ENCODE assay signal across 1 cellular context in the genomic region with DNA sequence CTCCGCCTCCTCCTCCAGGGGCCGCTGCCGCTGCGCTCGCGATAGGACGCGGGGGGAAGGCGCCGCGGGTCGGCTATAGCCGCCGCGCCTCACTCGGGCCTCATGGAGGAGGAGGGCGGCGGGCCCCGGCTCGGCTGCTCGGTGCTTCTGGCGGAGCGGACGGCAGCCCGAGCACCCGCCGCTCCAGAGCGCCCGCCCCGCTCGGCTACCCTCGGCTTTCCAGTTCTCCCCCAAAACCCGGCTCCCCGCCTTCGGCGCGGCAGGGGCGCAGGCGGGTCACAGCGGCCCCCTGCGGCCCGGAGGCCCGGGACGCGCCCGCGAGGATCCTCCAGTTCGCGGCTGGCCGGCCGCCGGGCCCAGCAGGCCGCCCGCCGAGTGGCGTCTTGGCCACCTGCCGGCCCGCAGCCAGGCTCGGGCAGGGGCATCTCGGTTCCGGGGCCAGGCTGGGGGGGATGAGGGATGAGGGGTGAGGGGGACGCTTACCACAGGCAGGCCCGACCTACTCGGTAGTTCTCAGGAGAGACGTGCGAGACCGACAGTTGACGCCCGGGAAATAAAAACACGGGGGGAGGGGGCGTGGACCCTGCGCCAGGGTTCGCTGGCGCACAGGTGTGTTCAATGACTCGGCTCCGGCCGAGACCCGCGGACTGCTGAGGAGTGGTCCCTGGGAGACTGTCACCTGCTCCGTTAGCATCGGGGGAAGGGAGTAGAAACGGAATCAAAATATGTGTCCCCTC.
TF ChIP-seq lines count a peak whose summit lies in the region.

A gene with protein sequence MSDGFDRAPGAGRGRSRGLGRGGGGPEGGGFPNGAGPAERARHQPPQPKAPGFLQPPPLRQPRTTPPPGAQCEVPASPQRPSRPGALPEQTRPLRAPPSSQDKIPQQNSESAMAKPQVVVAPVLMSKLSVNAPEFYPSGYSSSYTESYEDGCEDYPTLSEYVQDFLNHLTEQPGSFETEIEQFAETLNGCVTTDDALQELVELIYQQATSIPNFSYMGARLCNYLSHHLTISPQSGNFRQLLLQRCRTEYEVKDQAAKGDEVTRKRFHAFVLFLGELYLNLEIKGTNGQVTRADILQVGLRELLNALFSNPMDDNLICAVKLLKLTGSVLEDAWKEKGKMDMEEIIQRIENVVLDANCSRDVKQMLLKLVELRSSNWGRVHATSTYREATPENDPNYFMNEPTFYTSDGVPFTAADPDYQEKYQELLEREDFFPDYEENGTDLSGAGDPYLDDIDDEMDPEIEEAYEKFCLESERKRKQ (minus strand): TSS at position 221 of the 737 bp plus-strand sequence. CDS start 231 bp downstream, outside the sequence.

TF ChIP-seq in K562, 482 proteins besides CTCF, POLR2A, EP300 and RAD21 (continued from another document and continues in another):
- TF ChIP-seq, protein P1, sequence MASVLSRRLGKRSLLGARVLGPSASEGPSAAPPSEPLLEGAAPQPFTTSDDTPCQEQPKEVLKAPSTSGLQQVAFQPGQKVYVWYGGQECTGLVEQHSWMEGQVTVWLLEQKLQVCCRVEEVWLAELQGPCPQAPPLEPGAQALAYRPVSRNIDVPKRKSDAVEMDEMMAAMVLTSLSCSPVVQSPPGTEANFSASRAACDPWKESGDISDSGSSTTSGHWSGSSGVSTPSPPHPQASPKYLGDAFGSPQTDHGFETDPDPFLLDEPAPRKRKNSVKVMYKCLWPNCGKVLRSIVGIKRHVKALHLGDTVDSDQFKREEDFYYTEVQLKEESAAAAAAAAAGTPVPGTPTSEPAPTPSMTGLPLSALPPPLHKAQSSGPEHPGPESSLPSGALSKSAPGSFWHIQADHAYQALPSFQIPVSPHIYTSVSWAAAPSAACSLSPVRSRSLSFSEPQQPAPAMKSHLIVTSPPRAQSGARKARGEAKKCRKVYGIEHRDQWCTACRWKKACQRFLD (CRISPR knock-in tag; IDR thresholded peaks at IDR 0.05) = peak; percentile 36; the same call in 1 of the 2 replicates
- TF ChIP-seq BRCA1 (IDR thresholded peaks at IDR 0.05) (no peak), BRCA1 (CRISPR knock-in tag; IDR thresholded peaks at IDR 0.05) (no peak), GTF2A2 (tag; IDR thresholded peaks at IDR 0.05) (peak; percentile 41; the same call in 1 of the 2 replicates), ELF2 (CRISPR knock-in tag; IDR thresholded peaks at IDR 0.05) (peak; percentile 68; the same call in 1 of the 2 replicates), OTX1 (CRISPR knock-in tag; IDR thresholded peaks at IDR 0.05) (0 out of 2 replicates have a peak, but pooled peaks have one; percentile 63), NEUROD1 (IDR thresholded peaks at IDR 0.05; ENCODE audit: borderline replicate concordance, low read depth, low read length, partially characterized antibody) (peak; percentile 52), POLR3G (IDR thresholded peaks at IDR 0.05; ENCODE audit: extremely low read depth, insufficient read length, insufficient replicate concordance) (no peak), CBFB (CRISPR knock-in tag; IDR thresholded peaks at IDR 0.05) (0 out of 2 replicates have a peak, but pooled peaks have one; percentile 64), ZBTB1 (CRISPR knock-in tag; IDR thresholded peaks at IDR 0.05; ENCODE audit: borderline replicate concordance, low read depth) (no peak), SIN3B (IDR thresholded peaks at IDR 0.05; ENCODE audit: low read depth) (peak; percentile 88), ATF1 (CRISPR knock-in tag; IDR thresholded peaks at IDR 0.05) (no peak), ATF1 (tag; IDR thresholded peaks at IDR 0.05) (peak; percentile 66), HNRNPK (IDR thresholded peaks at IDR 0.05; ENCODE audit: low read depth, low read length, poor library complexity, severe bottlenecking) (peak; percentile 56), TGIF2 (CRISPR knock-in tag; IDR thresholded peaks at IDR 0.05) (no peak), NELFE (IDR thresholded peaks at IDR 0.05; ENCODE audit: insufficient read depth, insufficient read length) (no peak), MTA3 (IDR thresholded peaks at IDR 0.05; ENCODE audit: borderline replicate concordance) (peak; percentile 74), ZFP1 (CRISPR knock-in tag; IDR thresholded peaks at IDR 0.05) (no peak), RBM17 (IDR thresholded peaks at IDR 0.05; ENCODE audit: borderline replicate concordance, low read depth, low read length) (no peak)
- TF ChIP-seq, protein P2, sequence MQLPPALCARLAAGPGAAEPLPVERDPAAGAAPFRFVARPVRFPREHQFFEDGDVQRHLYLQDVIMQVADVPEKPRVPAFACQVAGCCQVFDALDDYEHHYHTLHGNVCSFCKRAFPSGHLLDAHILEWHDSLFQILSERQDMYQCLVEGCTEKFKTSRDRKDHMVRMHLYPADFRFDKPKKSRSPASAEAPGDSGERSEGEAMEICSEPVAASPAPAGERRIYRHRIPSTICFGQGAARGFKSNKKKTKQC (CRISPR knock-in tag; IDR thresholded peaks at IDR 0.05) = no peak; the same call in 1 of the 2 replicates
- TF ChIP-seq, protein P3, sequence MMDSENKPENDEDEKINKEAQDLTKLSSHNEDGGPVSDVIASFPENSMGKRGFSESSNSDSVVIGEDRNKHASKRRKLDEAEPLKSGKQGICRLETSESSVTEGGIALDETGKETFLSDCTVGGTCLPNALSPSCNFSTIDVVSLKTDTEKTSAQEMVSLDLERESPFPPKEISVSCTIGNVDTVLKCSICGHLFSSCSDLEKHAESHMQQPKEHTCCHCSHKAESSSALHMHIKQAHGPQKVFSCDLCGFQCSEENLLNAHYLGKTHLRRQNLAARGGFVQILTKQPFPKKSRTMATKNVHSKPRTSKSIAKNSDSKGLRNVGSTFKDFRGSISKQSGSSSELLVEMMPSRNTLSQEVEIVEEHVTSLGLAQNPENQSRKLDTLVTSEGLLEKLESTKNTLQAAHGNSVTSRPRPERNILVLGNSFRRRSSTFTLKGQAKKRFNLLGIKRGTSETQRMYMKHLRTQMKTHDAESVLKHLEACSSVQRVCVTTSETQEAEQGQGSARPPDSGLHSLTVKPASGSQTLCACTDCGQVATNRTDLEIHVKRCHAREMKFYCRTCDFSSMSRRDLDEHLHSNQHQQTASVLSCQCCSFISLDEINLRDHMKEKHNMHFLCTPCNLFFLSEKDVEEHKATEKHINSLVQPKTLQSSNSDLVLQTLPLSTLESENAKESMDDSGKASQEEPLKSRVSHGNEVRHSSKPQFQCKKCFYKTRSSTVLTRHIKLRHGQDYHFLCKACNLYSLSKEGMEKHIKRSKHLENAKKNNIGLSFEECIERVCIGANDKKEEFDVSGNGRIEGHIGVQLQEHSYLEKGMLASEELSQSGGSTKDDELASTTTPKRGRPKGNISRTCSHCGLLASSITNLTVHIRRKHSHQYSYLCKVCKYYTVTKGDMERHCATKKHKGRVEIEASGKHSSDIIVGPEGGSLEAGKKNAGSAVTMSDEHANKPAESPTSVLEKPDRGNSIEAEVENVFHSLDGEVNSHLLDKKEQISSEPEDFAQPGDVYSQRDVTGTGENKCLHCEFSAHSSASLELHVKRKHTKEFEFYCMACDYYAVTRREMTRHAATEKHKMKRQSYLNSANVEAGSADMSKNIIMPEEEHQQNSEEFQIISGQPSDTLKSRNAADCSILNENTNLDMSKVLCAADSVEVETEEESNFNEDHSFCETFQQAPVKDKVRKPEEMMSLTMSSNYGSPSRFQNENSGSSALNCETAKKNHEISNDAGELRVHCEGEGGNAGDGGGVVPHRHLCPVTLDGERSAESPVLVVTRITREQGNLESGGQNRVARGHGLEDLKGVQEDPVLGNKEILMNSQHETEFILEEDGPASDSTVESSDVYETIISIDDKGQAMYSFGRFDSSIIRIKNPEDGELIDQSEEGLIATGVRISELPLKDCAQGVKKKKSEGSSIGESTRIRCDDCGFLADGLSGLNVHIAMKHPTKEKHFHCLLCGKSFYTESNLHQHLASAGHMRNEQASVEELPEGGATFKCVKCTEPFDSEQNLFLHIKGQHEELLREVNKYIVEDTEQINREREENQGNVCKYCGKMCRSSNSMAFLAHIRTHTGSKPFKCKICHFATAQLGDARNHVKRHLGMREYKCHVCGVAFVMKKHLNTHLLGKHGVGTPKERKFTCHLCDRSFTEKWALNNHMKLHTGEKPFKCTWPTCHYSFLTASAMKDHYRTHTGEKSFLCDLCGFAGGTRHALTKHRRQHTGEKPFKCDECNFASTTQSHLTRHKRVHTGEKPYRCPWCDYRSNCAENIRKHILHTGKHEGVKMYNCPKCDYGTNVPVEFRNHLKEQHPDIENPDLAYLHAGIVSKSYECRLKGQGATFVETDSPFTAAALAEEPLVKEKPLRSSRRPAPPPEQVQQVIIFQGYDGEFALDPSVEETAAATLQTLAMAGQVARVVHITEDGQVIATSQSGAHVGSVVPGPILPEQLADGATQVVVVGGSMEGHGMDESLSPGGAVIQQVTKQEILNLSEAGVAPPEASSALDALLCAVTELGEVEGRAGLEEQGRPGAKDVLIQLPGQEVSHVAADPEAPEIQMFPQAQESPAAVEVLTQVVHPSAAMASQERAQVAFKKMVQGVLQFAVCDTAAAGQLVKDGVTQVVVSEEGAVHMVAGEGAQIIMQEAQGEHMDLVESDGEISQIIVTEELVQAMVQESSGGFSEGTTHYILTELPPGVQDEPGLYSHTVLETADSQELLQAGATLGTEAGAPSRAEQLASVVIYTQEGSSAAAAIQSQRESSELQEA (IDR thresholded peaks at IDR 0.05; ENCODE audit: low read depth) = no peak
- TF ChIP-seq, protein P4, sequence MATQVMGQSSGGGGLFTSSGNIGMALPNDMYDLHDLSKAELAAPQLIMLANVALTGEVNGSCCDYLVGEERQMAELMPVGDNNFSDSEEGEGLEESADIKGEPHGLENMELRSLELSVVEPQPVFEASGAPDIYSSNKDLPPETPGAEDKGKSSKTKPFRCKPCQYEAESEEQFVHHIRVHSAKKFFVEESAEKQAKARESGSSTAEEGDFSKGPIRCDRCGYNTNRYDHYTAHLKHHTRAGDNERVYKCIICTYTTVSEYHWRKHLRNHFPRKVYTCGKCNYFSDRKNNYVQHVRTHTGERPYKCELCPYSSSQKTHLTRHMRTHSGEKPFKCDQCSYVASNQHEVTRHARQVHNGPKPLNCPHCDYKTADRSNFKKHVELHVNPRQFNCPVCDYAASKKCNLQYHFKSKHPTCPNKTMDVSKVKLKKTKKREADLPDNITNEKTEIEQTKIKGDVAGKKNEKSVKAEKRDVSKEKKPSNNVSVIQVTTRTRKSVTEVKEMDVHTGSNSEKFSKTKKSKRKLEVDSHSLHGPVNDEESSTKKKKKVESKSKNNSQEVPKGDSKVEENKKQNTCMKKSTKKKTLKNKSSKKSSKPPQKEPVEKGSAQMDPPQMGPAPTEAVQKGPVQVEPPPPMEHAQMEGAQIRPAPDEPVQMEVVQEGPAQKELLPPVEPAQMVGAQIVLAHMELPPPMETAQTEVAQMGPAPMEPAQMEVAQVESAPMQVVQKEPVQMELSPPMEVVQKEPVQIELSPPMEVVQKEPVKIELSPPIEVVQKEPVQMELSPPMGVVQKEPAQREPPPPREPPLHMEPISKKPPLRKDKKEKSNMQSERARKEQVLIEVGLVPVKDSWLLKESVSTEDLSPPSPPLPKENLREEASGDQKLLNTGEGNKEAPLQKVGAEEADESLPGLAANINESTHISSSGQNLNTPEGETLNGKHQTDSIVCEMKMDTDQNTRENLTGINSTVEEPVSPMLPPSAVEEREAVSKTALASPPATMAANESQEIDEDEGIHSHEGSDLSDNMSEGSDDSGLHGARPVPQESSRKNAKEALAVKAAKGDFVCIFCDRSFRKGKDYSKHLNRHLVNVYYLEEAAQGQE (CRISPR knock-in tag; IDR thresholded peaks at IDR 0.05; ENCODE audit: low read depth) = peak; percentile 55
- TF ChIP-seq, protein P5, sequence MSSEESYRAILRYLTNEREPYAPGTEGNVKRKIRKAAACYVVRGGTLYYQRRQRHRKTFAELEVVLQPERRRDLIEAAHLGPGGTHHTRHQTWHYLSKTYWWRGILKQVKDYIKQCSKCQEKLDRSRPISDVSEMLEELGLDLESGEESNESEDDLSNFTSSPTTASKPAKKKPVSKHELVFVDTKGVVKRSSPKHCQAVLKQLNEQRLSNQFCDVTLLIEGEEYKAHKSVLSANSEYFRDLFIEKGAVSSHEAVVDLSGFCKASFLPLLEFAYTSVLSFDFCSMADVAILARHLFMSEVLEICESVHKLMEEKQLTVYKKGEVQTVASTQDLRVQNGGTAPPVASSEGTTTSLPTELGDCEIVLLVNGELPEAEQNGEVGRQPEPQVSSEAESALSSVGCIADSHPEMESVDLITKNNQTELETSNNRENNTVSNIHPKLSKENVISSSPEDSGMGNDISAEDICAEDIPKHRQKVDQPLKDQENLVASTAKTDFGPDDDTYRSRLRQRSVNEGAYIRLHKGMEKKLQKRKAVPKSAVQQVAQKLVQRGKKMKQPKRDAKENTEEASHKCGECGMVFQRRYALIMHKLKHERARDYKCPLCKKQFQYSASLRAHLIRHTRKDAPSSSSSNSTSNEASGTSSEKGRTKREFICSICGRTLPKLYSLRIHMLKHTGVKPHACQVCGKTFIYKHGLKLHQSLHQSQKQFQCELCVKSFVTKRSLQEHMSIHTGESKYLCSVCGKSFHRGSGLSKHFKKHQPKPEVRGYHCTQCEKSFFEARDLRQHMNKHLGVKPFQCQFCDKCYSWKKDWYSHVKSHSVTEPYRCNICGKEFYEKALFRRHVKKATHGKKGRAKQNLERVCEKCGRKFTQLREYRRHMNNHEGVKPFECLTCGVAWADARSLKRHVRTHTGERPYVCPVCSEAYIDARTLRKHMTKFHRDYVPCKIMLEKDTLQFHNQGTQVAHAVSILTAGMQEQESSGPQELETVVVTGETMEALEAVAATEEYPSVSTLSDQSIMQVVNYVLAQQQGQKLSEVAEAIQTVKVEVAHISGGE (CRISPR knock-in tag; IDR thresholded peaks at IDR 0.05) = peak in 1 of 3 experiments; percentile 73; a peak in 2 of 6 replicates
- TF ChIP-seq, protein P6, sequence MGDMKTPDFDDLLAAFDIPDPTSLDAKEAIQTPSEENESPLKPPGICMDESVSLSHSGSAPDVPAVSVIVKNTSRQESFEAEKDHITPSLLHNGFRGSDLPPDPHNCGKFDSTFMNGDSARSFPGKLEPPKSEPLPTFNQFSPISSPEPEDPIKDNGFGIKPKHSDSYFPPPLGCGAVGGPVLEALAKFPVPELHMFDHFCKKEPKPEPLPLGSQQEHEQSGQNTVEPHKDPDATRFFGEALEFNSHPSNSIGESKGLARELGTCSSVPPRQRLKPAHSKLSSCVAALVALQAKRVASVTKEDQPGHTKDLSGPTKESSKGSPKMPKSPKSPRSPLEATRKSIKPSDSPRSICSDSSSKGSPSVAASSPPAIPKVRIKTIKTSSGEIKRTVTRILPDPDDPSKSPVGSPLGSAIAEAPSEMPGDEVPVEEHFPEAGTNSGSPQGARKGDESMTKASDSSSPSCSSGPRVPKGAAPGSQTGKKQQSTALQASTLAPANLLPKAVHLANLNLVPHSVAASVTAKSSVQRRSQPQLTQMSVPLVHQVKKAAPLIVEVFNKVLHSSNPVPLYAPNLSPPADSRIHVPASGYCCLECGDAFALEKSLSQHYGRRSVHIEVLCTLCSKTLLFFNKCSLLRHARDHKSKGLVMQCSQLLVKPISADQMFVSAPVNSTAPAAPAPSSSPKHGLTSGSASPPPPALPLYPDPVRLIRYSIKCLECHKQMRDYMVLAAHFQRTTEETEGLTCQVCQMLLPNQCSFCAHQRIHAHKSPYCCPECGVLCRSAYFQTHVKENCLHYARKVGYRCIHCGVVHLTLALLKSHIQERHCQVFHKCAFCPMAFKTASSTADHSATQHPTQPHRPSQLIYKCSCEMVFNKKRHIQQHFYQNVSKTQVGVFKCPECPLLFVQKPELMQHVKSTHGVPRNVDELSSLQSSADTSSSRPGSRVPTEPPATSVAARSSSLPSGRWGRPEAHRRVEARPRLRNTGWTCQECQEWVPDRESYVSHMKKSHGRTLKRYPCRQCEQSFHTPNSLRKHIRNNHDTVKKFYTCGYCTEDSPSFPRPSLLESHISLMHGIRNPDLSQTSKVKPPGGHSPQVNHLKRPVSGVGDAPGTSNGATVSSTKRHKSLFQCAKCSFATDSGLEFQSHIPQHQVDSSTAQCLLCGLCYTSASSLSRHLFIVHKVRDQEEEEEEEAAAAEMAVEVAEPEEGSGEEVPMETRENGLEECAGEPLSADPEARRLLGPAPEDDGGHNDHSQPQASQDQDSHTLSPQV (IDR thresholded peaks at IDR 0.05) = peak; percentile 77
